In genomic region chr1:236774926-236775325, GRCh38 we compare ENCODE assay signal across 9 cellular contexts. TPM values are rescaled to one million over a fixed set of nuclear protein-coding genes. Genes with fewer than 3 reads are reported as not detected.
DNase-seq lines count a peak whose midpoint lies in the region; ATAC-seq and TF ChIP-seq lines count a peak whose summit lies in the region.
"Had no signal": no experiment of that assay in that cellular context is flagged by ENCODE, and none has a peak within 500 bp of the region (broad histone marks: within the 10 kb centered on the region; RNA-seq: fewer than 3 reads in every experiment).

No MANE protein-coding gene starts in this region.

- H3K4me3 ChIP-seq in HFF-Myc (replicated peaks; ENCODE audit: low read depth, low read length) (no peak overlapping the region), astrocyte of the cerebellum (ENCODE audit: low read depth, low read length) (no peak overlapping the region), kidney epithelial cell (ENCODE audit: low read depth, low read length) (no peak overlapping the region), colonic mucosa (no peak overlapping the region)
- H3K4me3 ChIP-seq: Peyer's patch had no signal

- in situ Hi-C loops in astrocyte of the cerebellum (cut with HindIII; ENCODE audit: low sequenced_read_pairs) = no loop called here

- ATAC-seq in GM19452 (IDR thresholded peaks at IDR 0.05; ENCODE audit: unreplicated experiment) = no peak
- no peak for ATAC-seq in activated T-helper 17 cell treated with anti-CD3 and anti-CD28 coated beads, Interleukin-2, amount 50 U/mL, for 72 hours (replicated peaks)

- peak; percentile 14 for TF ChIP-seq CTCF in AG09319 (IDR thresholded peaks at IDR 0.05; ENCODE audit: low read depth, low read length)
- TF ChIP-seq CTCF in HFF-Myc (IDR thresholded peaks at IDR 0.05; ENCODE audit: low read depth, low read length, missing control alignments) = peak; percentile 37
- peak; percentile 41 for TF ChIP-seq CTCF in astrocyte of the cerebellum (IDR thresholded peaks at IDR 0.05; ENCODE audit: low read depth, low read length, missing control alignments)
- peak; percentile 54 for TF ChIP-seq CTCF in kidney epithelial cell (IDR thresholded peaks at IDR 0.05; ENCODE audit: insufficient read depth, low read length, poor library complexity, severe bottlenecking)
- no peak for TF ChIP-seq CTCF in colonic mucosa (IDR thresholded peaks at IDR 0.05)

- H3K9ac ChIP-seq in colonic mucosa (ENCODE audit: low read depth in 2 of 2, low read length in 2 of 2) = no peak overlapping the region

- no peak overlapping the region for H3K27ac ChIP-seq in colonic mucosa
- H3K27ac ChIP-seq: Peyer's patch had no signal

- H3K4me3 Mint-ChIP-seq in activated T-helper 17 cell treated with anti-CD3 and anti-CD28 coated beads, Interleukin-2, amount 50 U/mL, for 72 hours = no peak overlapping the region

- no peak overlapping the region for H3K27ac Mint-ChIP-seq in activated T-helper 17 cell treated with anti-CD3 and anti-CD28 coated beads, Interleukin-2, amount 50 U/mL, for 72 hours

- no peaks in the 10 kb centered on the region for H3K36me3 ChIP-seq in kidney epithelial cell (ENCODE audit: control insufficient read depth, insufficient read depth, low read length)
- H3K36me3 ChIP-seq in colonic mucosa = no peaks in the 10 kb centered on the region
- H3K36me3 ChIP-seq: Peyer's patch had no signal

- H3K4me1 Mint-ChIP-seq in activated T-helper 17 cell treated with anti-CD3 and anti-CD28 coated beads, Interleukin-2, amount 50 U/mL, for 72 hours = no peaks in the 10 kb centered on the region

- H3K4me1 ChIP-seq in colonic mucosa = no peaks in the 10 kb centered on the region
- H3K4me1 ChIP-seq: Peyer's patch had no signal

- peaks cover 28% of the 10 kb centered on the region for H3K27me3 Mint-ChIP-seq in activated T-helper 17 cell treated with anti-CD3 and anti-CD28 coated beads, Interleukin-2, amount 50 U/mL, for 72 hours

- intact Hi-C loops in colonic mucosa (cut with DNase I) = no loop called here

- no peaks in the 10 kb centered on the region for H3K36me3 Mint-ChIP-seq in activated T-helper 17 cell treated with anti-CD3 and anti-CD28 coated beads, Interleukin-2, amount 50 U/mL, for 72 hours (ENCODE audit: low read depth)

- H3K27me3 ChIP-seq in kidney epithelial cell (ENCODE audit: control insufficient read depth, insufficient read depth, low read length) = no peaks in the 10 kb centered on the region
- no peaks in the 10 kb centered on the region for H3K27me3 ChIP-seq in colonic mucosa
- H3K27me3 ChIP-seq: Peyer's patch had no signal

- H3K9me3 ChIP-seq in colonic mucosa = no peaks in the 10 kb centered on the region
- H3K9me3 ChIP-seq: Peyer's patch had no signal

- DNase-seq in AG09319 (ENCODE audit: extremely low read depth, low read depth) (no peak), HFF-Myc (ENCODE audit: extremely low read depth, low read depth) (no peak), astrocyte of the cerebellum (ENCODE audit: low read depth) (no peak), kidney epithelial cell (ENCODE audit: low read depth) (no peak), NAMALWA (ENCODE audit: low spot score) (no peak), colonic mucosa (no peak)
- DNase-seq: Peyer's patch had no signal

- peaks cover 13% of the 10 kb centered on the region for H3K9me3 Mint-ChIP-seq in activated T-helper 17 cell treated with anti-CD3 and anti-CD28 coated beads, Interleukin-2, amount 50 U/mL, for 72 hours

RNA-seq across cellular contexts. Expression of gene MTR, which starts 20.2 kb away (rescaled TPM):
- total RNA-seq in kidney epithelial cell (21.8 and 23.3 TPM in 2 replicates), colonic mucosa (10 to 100 TPM; 20.5 to 24.4 TPM)
- total RNA-seq in activated T-helper 17 cell treated with anti-CD3 and anti-CD28 coated beads, Interleukin-2, amount 50 U/mL, for 72 hours = 10 to 100 TPM; 52.3 to 94.6 TPM
